In the genomic region with DNA sequence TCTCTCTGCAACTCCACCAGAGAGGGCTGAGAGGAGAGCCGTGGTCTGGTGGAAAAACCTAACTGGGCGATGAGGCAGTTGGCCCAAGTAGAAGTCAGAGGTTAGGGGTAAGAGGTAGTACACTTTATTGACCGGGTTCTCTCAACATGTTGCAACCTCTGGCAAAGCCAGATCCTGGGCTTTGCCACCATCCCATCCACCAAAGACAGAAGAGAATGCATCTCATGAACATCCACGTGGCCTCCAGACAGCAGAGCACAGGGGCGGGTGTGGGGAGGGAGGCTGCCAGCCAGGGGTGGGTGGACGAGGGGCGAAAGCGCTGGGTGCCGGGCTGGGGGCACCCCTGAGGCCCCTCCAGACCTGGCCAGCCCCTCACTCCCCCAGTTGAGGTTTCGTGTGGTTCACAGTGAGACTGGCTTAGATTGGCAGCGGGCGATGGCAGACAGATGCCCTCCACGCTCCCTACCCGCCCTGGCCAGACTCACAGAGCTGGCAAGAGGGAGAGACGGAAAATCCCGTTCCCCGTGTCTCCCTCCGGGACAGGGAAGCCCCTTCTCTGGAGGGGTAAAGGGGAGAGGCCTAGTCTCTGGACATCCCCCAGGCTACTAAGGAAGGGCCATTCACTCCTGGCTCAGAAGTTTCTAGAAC, we compare ENCODE assay signal across 1 cellular context.
TF ChIP-seq lines count a peak whose summit lies in the region.

No MANE protein-coding gene starts in this region.

TF ChIP-seq in IMR-90, 13 proteins besides CTCF, POLR2A, EP300 and RAD21 (continued from another document):
- TF ChIP-seq RCOR1 (IDR thresholded peaks at IDR 0.05; ENCODE audit: insufficient replicate concordance, low read length), result no peak
- no peak for TF ChIP-seq RFX5 (IDR thresholded peaks at IDR 0.05; ENCODE audit: low read depth, low read length)
- no peak for TF ChIP-seq MAZ (IDR thresholded peaks at IDR 0.05; ENCODE audit: borderline replicate concordance, low read depth, low read length)
- no peak for TF ChIP-seq MXI1 (IDR thresholded peaks at IDR 0.05; ENCODE audit: borderline replicate concordance, low read depth, low read length)
